8 cellular contexts compared by ENCODE assay signal in the genomic region with DNA sequence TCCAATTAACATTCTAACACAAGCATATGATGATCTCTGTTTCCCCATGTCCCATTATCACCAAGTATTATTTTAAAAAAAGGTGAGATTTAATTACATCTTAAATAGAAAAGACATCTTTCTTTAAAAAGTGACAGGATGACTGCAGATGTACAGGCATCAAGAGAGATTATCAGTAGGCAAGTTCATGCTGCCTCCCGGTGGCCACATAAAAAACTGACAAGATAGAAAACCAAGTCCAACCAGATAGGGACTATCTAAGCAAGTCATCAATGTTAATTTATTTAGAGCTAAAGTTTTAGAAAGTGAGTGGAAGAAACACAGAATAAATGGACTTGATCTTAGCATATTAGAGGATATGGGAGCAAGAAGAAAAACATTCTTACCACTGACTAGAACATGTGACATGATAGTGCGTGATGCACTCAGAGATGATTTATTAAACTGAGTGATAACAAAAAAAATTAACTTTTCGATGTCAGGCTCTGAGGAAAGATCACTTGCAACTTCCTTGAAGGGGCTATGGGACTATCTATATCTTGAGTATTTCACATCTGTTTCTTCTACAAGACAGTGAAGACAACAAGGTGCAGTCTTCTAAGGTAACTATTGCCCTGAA. TPM values are rescaled to one million over a fixed set of nuclear protein-coding genes. Genes with fewer than 3 reads are reported as not detected.
DNase-seq lines count a peak whose midpoint lies in the region; ATAC-seq, FAIRE-seq and TF ChIP-seq lines count a peak whose summit lies in the region.

No MANE protein-coding gene starts in this region.

- no peak overlapping the region for H3K27ac Mint-ChIP-seq in Calu3 (ENCODE audit: unreplicated experiment)

- POLR2A ChIA-PET in GM12878 (lab: Charles Lee): no interaction called here

- WGBS in GM12878 (ENCODE audit: insufficient coverage, insufficient replicate concordance, low lambda C conversion rate, missing lambda C conversion rate): 19% methylated on average over 3 of the region's 3 CpGs

- no peaks in the 10 kb centered on the region for H4K20me1 ChIP-seq in GM12878 (ENCODE audit: control insufficient read depth, insufficient read depth)

- TF ChIP-seq CTCF in Calu3 (IDR thresholded peaks at IDR 0.05; ENCODE audit: unreplicated experiment): peak; percentile 29
- TF ChIP-seq CTCF in GM20000 (IDR thresholded peaks at IDR 0.05; ENCODE audit: extremely low read depth, missing control alignments): no peak
- TF ChIP-seq CTCF in GM12878 (IDR thresholded peaks at IDR 0.05 in 2 of 3, conservative IDR thresholded peaks at IDR 0.05 in 1 of 3; ENCODE audit: control insufficient read depth in 2 of 3, extremely low read depth in 1 of 3, insufficient read depth in 1 of 3, low read depth in 3 of 3, low read length in 3 of 3): peak; percentile 39 to 54 (median 45); a peak in 4 of 6 replicates
- peak; percentile 54 for TF ChIP-seq CTCF in kidney epithelial cell (IDR thresholded peaks at IDR 0.05; ENCODE audit: insufficient read depth, low read length, poor library complexity, severe bottlenecking)

- no peak for DNase-seq in Calu3
- DNase-seq in GM20000 (ENCODE audit: low spot score): peak; percentile 32
- peak; percentile 36 to 55 for DNase-seq in NCI-H2081 (lab: John Stamatoyannopoulos, UW)
- no peak for DNase-seq in GM12878 (ENCODE audit: low read depth, low spot score)
- DNase-seq in kidney epithelial cell (ENCODE audit: low read depth): no peak

- H3K4me3 Mint-ChIP-seq in Calu3 (ENCODE audit: low read depth, unreplicated experiment): no peak overlapping the region

- H3K27ac ChIP-seq in GM12878 (ENCODE audit: control insufficient read depth, insufficient read depth): no peak overlapping the region

- FAIRE-seq in GM12878 (lab: Jason Lieb, UNC): peak; percentile 84

- H3K36me3 Mint-ChIP-seq in Calu3 (ENCODE audit: insufficient read depth, unreplicated experiment): no peaks in the 10 kb centered on the region

- H3K9me3 ChIP-seq in GM12878 (replicated peaks; ENCODE audit: control insufficient read depth, insufficient read depth, low read length): no peaks in the 10 kb centered on the region

- H3K27me3 ChIP-seq in GM12878 (replicated peaks in 1 of 2; ENCODE audit: control insufficient read depth in 2 of 2, insufficient read depth in 2 of 2, low read length in 1 of 2): no peaks in the 10 kb centered on the region
- H3K27me3 ChIP-seq in kidney epithelial cell (ENCODE audit: control insufficient read depth, insufficient read depth, low read length): no peaks in the 10 kb centered on the region

- CTCF ChIA-PET in Calu3 (lab: Charles Lee) (interaction anchor here (1.4 kb wide), 1 partner anchor 47 kb away, joined by 3 read pairs; no protein-coding TSS in a partner anchor), GM12878 (lab: Yijun Ruan, JAX) (interaction anchor here (1.4 to 2.2 kb wide), 6 partner anchors 66 to 457 kb away, joined by 4 to 14 read pairs (median 7); a partner anchor contains a TSS)

- no peak for TF ChIP-seq POLR2A in GM12878 (IDR thresholded peaks at IDR 0.05; ENCODE audit: low read depth, low read length)

- no peaks in the 10 kb centered on the region for H3K4me1 ChIP-seq in GM12878 (ENCODE audit: control insufficient read depth, insufficient read depth, low read length)

- H3K4me2 ChIP-seq in GM12878 (ENCODE audit: control insufficient read depth, insufficient read depth): no peak overlapping the region

- RAD21 ChIA-PET in GM12878 (lab: Charles Lee; ENCODE audit: unreplicated experiment): interaction anchor here (1.4 to 1.7 kb wide), 2 partner anchors 70 to 199 kb away, joined by 4 read pairs; no protein-coding TSS in a partner anchor

- no peaks in the 10 kb centered on the region for H3K9me3 Mint-ChIP-seq in Calu3 (ENCODE audit: low read depth, unreplicated experiment)

- H3K4me1 Mint-ChIP-seq in Calu3 (ENCODE audit: low read depth, unreplicated experiment): no peaks in the 10 kb centered on the region

- H3K27me3 Mint-ChIP-seq in Calu3 (ENCODE audit: unreplicated experiment): peaks cover 36% of the 10 kb centered on the region

- SMC1A ChIA-PET in GM12878 (lab: Charles Lee; ENCODE audit: uncharacterized antibody, unreplicated experiment): interaction anchor here (2.0 kb wide), 1 partner anchor 458 kb away, joined by 7 read pairs; no protein-coding TSS in a partner anchor

- intact Hi-C loops in Calu3 (cut with micrococcal nuclease; ENCODE audit: unreplicated experiment): loop anchor here (1.0 kb wide), 2 partner anchors 75 to 457 kb away; no protein-coding TSS in a partner anchor
- intact Hi-C loops in GM12878 (cut with micrococcal nuclease; ENCODE audit: unreplicated experiment): loop anchor here (1.0 to 2.0 kb wide), 2 partner anchors 75 to 458 kb away; no protein-coding TSS in a partner anchor

- H2AFZ ChIP-seq in GM12878 (ENCODE audit: control insufficient read depth, low read depth, low read length): no peak overlapping the region

- H3K9ac ChIP-seq in GM12878 (ENCODE audit: control insufficient read depth, insufficient read depth, low read length): no peak overlapping the region

- H3K36me3 ChIP-seq in GM12878 (ENCODE audit: control insufficient read depth in 2 of 2, insufficient read depth in 2 of 2, low read length in 1 of 2) (no peaks in the 10 kb centered on the region), kidney epithelial cell (ENCODE audit: control insufficient read depth, insufficient read depth, low read length) (no peaks in the 10 kb centered on the region)

- peak; percentile 45 for TF ChIP-seq RAD21 in GM12878 (IDR thresholded peaks at IDR 0.05; ENCODE audit: insufficient read depth, low read depth, low read length)

- ATAC-seq in GM12878: peak; percentile 71
- no peak for ATAC-seq in GM18873 (IDR thresholded peaks at IDR 0.05; ENCODE audit: low FRiP score, unreplicated experiment)
- no peak for ATAC-seq in HG03025 (IDR thresholded peaks at IDR 0.05; ENCODE audit: low FRiP score, unreplicated experiment)
- no peak for ATAC-seq in HG03108 (IDR thresholded peaks at IDR 0.05; ENCODE audit: unreplicated experiment)

- in situ Hi-C loops in GM12878 (cut with MboI): loop anchor here (5.0 to 25.0 kb wide), 2 partner anchors 71 to 456 kb away; a partner anchor contains a TSS

- TF ChIP-seq EP300 in GM12878 (IDR thresholded peaks at IDR 0.05; ENCODE audit: borderline replicate concordance in 1 of 2, control insufficient read depth in 1 of 2, low read depth in 2 of 2, low read length in 2 of 2): no peak

- BruUV-seq in Calu3 (replicated peaks; lab: Mats Ljungman, UMichigan): no TSS peak
- BruUV-seq in GM12878 (replicated peaks; lab: Mats Ljungman, UMichigan): no TSS peak

- H3K79me2 ChIP-seq in GM12878 (ENCODE audit: control insufficient read depth, insufficient read depth, low read length): no peaks in the 10 kb centered on the region

- H3K4me3 ChIP-seq in GM12878 (no peak overlapping the region), kidney epithelial cell (ENCODE audit: low read depth, low read length) (no peak overlapping the region)

TF ChIP-seq in GM12878, 131 proteins besides CTCF, POLR2A, EP300 and RAD21:
- TF ChIP-seq SMC3 (IDR thresholded peaks at IDR 0.05; ENCODE audit: borderline replicate concordance, low read length): peak; percentile 51; the same call in 1 of the 2 replicates
- TF ChIP-seq, protein P1, sequence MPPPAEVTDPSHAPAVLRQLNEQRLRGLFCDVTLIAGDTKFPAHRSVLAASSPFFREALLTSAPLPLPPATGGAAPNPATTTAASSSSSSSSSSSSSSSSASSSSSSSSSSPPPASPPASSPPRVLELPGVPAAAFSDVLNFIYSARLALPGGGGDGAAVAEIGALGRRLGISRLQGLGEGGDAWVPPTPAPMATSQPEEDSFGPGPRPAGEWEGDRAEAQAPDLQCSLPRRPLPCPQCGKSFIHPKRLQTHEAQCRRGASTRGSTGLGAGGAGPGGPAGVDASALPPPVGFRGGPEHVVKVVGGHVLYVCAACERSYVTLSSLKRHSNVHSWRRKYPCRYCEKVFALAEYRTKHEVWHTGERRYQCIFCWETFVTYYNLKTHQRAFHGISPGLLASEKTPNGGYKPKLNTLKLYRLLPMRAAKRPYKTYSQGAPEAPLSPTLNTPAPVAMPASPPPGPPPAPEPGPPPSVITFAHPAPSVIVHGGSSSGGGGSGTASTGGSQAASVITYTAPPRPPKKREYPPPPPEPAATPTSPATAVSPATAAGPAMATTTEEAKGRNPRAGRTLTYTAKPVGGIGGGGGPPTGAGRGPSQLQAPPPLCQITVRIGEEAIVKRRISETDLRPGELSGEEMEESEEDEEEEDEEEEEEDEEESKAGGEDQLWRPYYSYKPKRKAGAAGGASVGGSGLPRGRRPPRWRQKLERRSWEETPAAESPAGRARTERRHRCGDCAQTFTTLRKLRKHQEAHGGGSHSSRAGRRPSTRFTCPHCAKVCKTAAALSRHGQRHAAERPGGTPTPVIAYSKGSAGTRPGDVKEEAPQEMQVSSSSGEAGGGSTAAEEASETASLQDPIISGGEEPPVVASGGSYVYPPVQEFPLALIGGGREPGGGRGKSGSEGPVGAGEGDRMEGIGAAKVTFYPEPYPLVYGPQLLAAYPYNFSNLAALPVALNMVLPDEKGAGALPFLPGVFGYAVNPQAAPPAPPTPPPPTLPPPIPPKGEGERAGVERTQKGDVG (CRISPR knock-in tag; IDR thresholded peaks at IDR 0.05): no peak
TF ChIP-seq in GM12878: peak in this region for 1.

RNA-seq across cellular contexts. Expression of a gene that starts 5.4 kb away (rescaled TPM):
- total RNA-seq in Calu3 (2022): not detected in 2 replicates
- total RNA-seq in GM12878 (2013; cell fraction: nucleolus; rRNA removed): not detected in 2 replicates
- total RNA-seq in GM12878 (2014; rRNA removed): not detected in 2 replicates
- not detected in 2 replicates for total RNA-seq in GM12878 (2014; rRNA removed; fragmentation: Illumina TruSeq; extraction: Trizol)
- total RNA-seq in GM12878 (2021): not detected in 2 replicates
- not detected for polyA plus RNA-seq in GM12878 (2011; ENCODE audit: low read depth)
- not detected in 2 replicates for polyA plus RNA-seq in GM12878 (2011; rRNA removed)
- not detected in 2 replicates for polyA plus RNA-seq in GM12878 (2011; cell fraction: cytosol; rRNA removed)
- not detected in 2 replicates for polyA plus RNA-seq in GM12878 (2011; cell fraction: nucleus; rRNA removed)
- not detected in 2 replicates for polyA plus RNA-seq in GM12878 (2012)
- not detected in 2 replicates for polyA plus RNA-seq in GM12878 (2014; fragmentation: Illumina TruSeq; extraction: Trizol)
- not detected for polyA plus RNA-seq in GM12878 (2014; fragmentation: Nextera tagmentation; extraction: Ambion mirVana)
- polyA plus RNA-seq in GM12878 (2014; rRNA removed): not detected in 2 replicates
- polyA plus RNA-seq in GM12878 (2016; fragmentation: Nextera tagmentation; extraction: Ambion mirVana): not detected
- polyA minus RNA-seq in GM12878 (2011; rRNA and poly(A)+ RNA removed): not detected in 2 replicates
- not detected in 2 replicates for polyA minus RNA-seq in GM12878 (2011; cell fraction: cytosol; rRNA and poly(A)+ RNA removed)
- polyA minus RNA-seq in GM12878 (2011; cell fraction: nucleus; rRNA and poly(A)+ RNA removed): not detected in 2 replicates
- not detected in 2 replicates for total RNA-seq in kidney epithelial cell

Comparison
In these comparisons a context has a peak if more than half of its experiments do, and no peak if none do; other contexts are left out.
1. DNase-seq: peak in GM20000 (single experiment) and NCI-H2081 (2 of 2); none in Calu3 (single experiment), GM12878 (single experiment) and kidney epithelial cell (single experiment).